In genomic region chr10:88616250-88616977, GRCh38 we compare ENCODE assay signal across 17 cellular contexts. TPM values are rescaled to one million over a fixed set of nuclear protein-coding genes. Genes with fewer than 3 reads are reported as not detected.
A peak's percentile ranks its signal among the peaks of the same experiment; 100 is the strongest.
DNase-seq lines count a peak whose midpoint lies in the region; ATAC-seq and TF ChIP-seq lines count a peak whose summit lies in the region.
"Had no signal": no experiment of that assay in that cellular context is flagged by ENCODE, and none has a peak within 500 bp of the region (broad histone marks: within the 10 kb centered on the region; RNA-seq: fewer than 3 reads in every experiment).

No MANE protein-coding gene starts in this region.

- no peaks in the 10 kb centered on the region for H3K36me3 ChIP-seq in DND-41 (ENCODE audit: insufficient read depth, low read length)
- H3K36me3 ChIP-seq in SJCRH30 = no peaks in the 10 kb centered on the region
- H3K36me3 ChIP-seq: colonic mucosa, vagina had no signal

- no peak overlapping the region for H3K9ac ChIP-seq in DND-41 (ENCODE audit: low read depth, low read length)

- peak; percentile 12 for DNase-seq in DND-41
- DNase-seq in SJCRH30 = peak; percentile 68 to 81
- DNase-seq in left cardiac atrium = peak; percentile 18
- peak; percentile 58 for DNase-seq in sciatic nerve (ENCODE audit: low spot score)
- DNase-seq in dedifferentiated amniotic fluid mesenchymal stem cell (ENCODE audit: extremely low spot score) = no peak
- DNase-seq in NCI-H1436 (lab: John Stamatoyannopoulos, UW) = no peak
- DNase-seq: activated CD8-positive, alpha-beta T cell treated with anti-CD3 and anti-CD28 coated beads for 36 hours; activated T-cell treated with anti-CD3 and anti-CD28 coated beads, Interleukin-2, amount 50 U/mL, for 48 hours; Calu3; colonic mucosa; GF-D8; NCI-H1436 treated with DMSO at 0.1 percent for 48 hours; stimulated activated CD4-positive, alpha-beta T cell treated with anti-CD3 and anti-CD28 coated beads, Interleukin-2, amount 100 ng/mL, for 48 hours had no signal

- no peak overlapping the region for H3K4me3 ChIP-seq in DND-41 (ENCODE audit: low read depth in 1 of 2, low read length in 2 of 2)
- H3K4me3 ChIP-seq in SJCRH30 = no peak overlapping the region
- H3K4me3 ChIP-seq: colonic mucosa, vagina had no signal

- H3K4me1 ChIP-seq in DND-41 (ENCODE audit: insufficient read depth, low read length) (no peaks in the 10 kb centered on the region), SJCRH30 (peaks cover 15% of the 10 kb centered on the region)
- H3K4me1 ChIP-seq: colonic mucosa, vagina had no signal

- peaks cover 2% of the 10 kb centered on the region for H3K27me3 ChIP-seq in DND-41 (ENCODE audit: insufficient read depth, low read length, poor library complexity)
- H3K27me3 ChIP-seq in SJCRH30 = no peaks in the 10 kb centered on the region
- H3K27me3 ChIP-seq: colonic mucosa, vagina had no signal

- H3K79me2 ChIP-seq in DND-41 (ENCODE audit: insufficient read depth, low read length) = no peaks in the 10 kb centered on the region

- H2AFZ ChIP-seq in DND-41 (ENCODE audit: low read depth, low read length) = no peak overlapping the region; the same call in 1 of the 2 replicates

- H4K20me1 ChIP-seq in DND-41 (ENCODE audit: insufficient read depth, low read length) = no peaks in the 10 kb centered on the region

- peak; percentile 50; the same call in 2 of the 3 replicates for ATAC-seq in DND-41 (ENCODE audit: insufficient read depth, low read depth)
- peak; percentile 47 to 80 for ATAC-seq in left cardiac atrium
- peak; percentile 73 for ATAC-seq in sciatic nerve
- ATAC-seq in HG02642 (IDR thresholded peaks at IDR 0.05; ENCODE audit: poor library complexity, unreplicated experiment) = no peak
- ATAC-seq: activated CD8-positive, alpha-beta T cell treated with anti-CD3 and anti-CD28 coated beads for 36 hours had no signal

- no peak for TF ChIP-seq CTCF in DND-41 (IDR thresholded peaks at IDR 0.05; ENCODE audit: borderline replicate concordance, extremely low read depth, low read length, poor library complexity, severe bottlenecking)

- H3K4me2 ChIP-seq in DND-41 (ENCODE audit: insufficient read depth, low read length) = no peak overlapping the region

- H3K9me3 ChIP-seq in DND-41 (ENCODE audit: insufficient read depth, low read length, severe bottlenecking) (no peaks in the 10 kb centered on the region), SJCRH30 (replicated peaks) (no peaks in the 10 kb centered on the region)
- H3K9me3 ChIP-seq: colonic mucosa had no signal

- H3K27ac ChIP-seq in DND-41 (ENCODE audit: low read length) (no peak overlapping the region), SJCRH30 (peak overlapping the region; percentile 33)
- H3K27ac ChIP-seq: colonic mucosa, vagina had no signal

- intact Hi-C loops in left cardiac atrium (cut with DNase I) (no loop called here), sciatic nerve (cut with DNase I) (no loop called here)

RNA-seq across cellular contexts. Expression of gene LIPJ, which starts 29.9 kb away (rescaled TPM):
- total RNA-seq in SJCRH30 (2014; rRNA removed; shearing (Covaris generic)) = not detected in 2 replicates
- total RNA-seq in left cardiac atrium (not detected), sciatic nerve (0.13 TPM)
- total RNA-seq: activated CD8-positive, alpha-beta T cell treated with anti-CD3 and anti-CD28 coated beads for 36 hours; astrocyte; Calu3; vagina had no signal

RNA-seq across cellular contexts. Expression of gene RNLS, which starts 33.3 kb away (rescaled TPM):
- not detected in 2 replicates for total RNA-seq in SJCRH30 (2014; rRNA removed; shearing (Covaris generic))
- total RNA-seq in left cardiac atrium (10 to 100 TPM; 10.0 to 13.6 TPM), sciatic nerve (5.5 TPM)

RNA-seq across cellular contexts. Expression of gene LIPF, which starts 47.8 kb away (rescaled TPM):
- total RNA-seq in SJCRH30 (2014; rRNA removed; shearing (Covaris generic)) = not detected in 2 replicates
- total RNA-seq in left cardiac atrium = not detected
- total RNA-seq in sciatic nerve = not detected
- total RNA-seq: activated CD8-positive, alpha-beta T cell treated with anti-CD3 and anti-CD28 coated beads for 36 hours; astrocyte; B cell; Calu3; colonic mucosa; vagina had no signal

Comparison
In these comparisons a context has a peak if more than half of its experiments do, and no peak if none do; other contexts are left out.
1. DNase-seq: peak in DND-41 (single experiment), SJCRH30 (2 of 2), left cardiac atrium (single experiment) and sciatic nerve (single experiment); none in dedifferentiated amniotic fluid mesenchymal stem cell (single experiment) and NCI-H1436 (single experiment).